In genomic region chr22:32474635-32475427, GRCh38 we compare ENCODE assay signal across 1 cellular context.
TF ChIP-seq lines count a peak whose summit lies in the region.

FBXO7 (plus strand) TSS chr22:32474811; CDS start chr22:32475003, 192 bp downstream.

TF ChIP-seq in HepG2, 621 proteins besides CTCF, POLR2A, EP300 and RAD21 (continued from another document and continues in another):
- TF ChIP-seq ZKSCAN8 (CRISPR knock-in tag; IDR thresholded peaks at IDR 0.05; ENCODE audit: borderline replicate concordance) (no peak; the same call in 1 of the 2 replicates), ZBTB10 (CRISPR knock-in tag; IDR thresholded peaks at IDR 0.05; ENCODE audit: borderline replicate concordance) (peak; percentile 35; the same call in 1 of the 2 replicates), SRSF4 (IDR thresholded peaks at IDR 0.05; ENCODE audit: low read depth, low read length, poor library complexity, severe bottlenecking) (no peak), ZNF589 (CRISPR knock-in tag; conservative IDR thresholded peaks at IDR 0.05) (no peak), ZNF205 (CRISPR knock-in tag; IDR thresholded peaks at IDR 0.05) (0 out of 2 replicates have a peak, but pooled peaks have one; percentile 46), ZBTB7B (CRISPR knock-in tag; IDR thresholded peaks at IDR 0.05) (peak; percentile 11), TMF1 (CRISPR knock-in tag; IDR thresholded peaks at IDR 0.05; ENCODE audit: low read depth) (peak; percentile 66; the same call in 1 of the 2 replicates), GZF1 (CRISPR knock-in tag; IDR thresholded peaks at IDR 0.05) (no peak), ZNF691 (CRISPR knock-in tag; IDR thresholded peaks at IDR 0.05; ENCODE audit: borderline replicate concordance, low read depth) (peak; percentile 57; the same call in 1 of the 2 replicates), ZNF235 (CRISPR knock-in tag; IDR thresholded peaks at IDR 0.05; ENCODE audit: borderline replicate concordance) (peak; percentile 90; the same call in 1 of the 2 replicates), ATF7-NPFF (CRISPR knock-in tag; IDR thresholded peaks at IDR 0.05; ENCODE audit: low read depth) (peak; percentile 76), ZFP91 (CRISPR knock-in tag; IDR thresholded peaks at IDR 0.05; ENCODE audit: borderline replicate concordance) (peak; percentile 91), RFXAP (CRISPR knock-in tag; IDR thresholded peaks at IDR 0.05; ENCODE audit: borderline replicate concordance) (peak; percentile 63; the same call in 1 of the 2 replicates), ATF1 (CRISPR knock-in tag; IDR thresholded peaks at IDR 0.05) (no peak), MXD3 (CRISPR knock-in tag; IDR thresholded peaks at IDR 0.05) (peak; percentile 86), SOX5 (CRISPR knock-in tag; IDR thresholded peaks at IDR 0.05; ENCODE audit: borderline replicate concordance) (no peak), ZNF232 (CRISPR knock-in tag; IDR thresholded peaks at IDR 0.05; ENCODE audit: borderline replicate concordance) (0 out of 2 replicates have a peak, but pooled peaks have one; percentile 30), HOXA3 (CRISPR knock-in tag; IDR thresholded peaks at IDR 0.05) (no peak; the same call in 1 of the 2 replicates), MATR3 (CRISPR knock-in tag; IDR thresholded peaks at IDR 0.05) (no peak), BCL3 (CRISPR knock-in tag; IDR thresholded peaks at IDR 0.05) (no peak; the same call in 1 of the 2 replicates), ZNF3 (CRISPR knock-in tag; IDR thresholded peaks at IDR 0.05) (no peak), ZNF224 (CRISPR knock-in tag; IDR thresholded peaks at IDR 0.05) (0 out of 2 replicates have a peak, but pooled peaks have one; percentile 50), AHDC1 (CRISPR knock-in tag; IDR thresholded peaks at IDR 0.05; ENCODE audit: borderline replicate concordance) (no peak), BATF2 (CRISPR knock-in tag; IDR thresholded peaks at IDR 0.05) (no peak), ZEB1 (IDR thresholded peaks at IDR 0.05; ENCODE audit: insufficient replicate concordance, low read depth) (no peak), ZNF713 (CRISPR knock-in tag; IDR thresholded peaks at IDR 0.05) (no peak), MNT (IDR thresholded peaks at IDR 0.05) (no peak), ZNF780A (CRISPR knock-in tag; IDR thresholded peaks at IDR 0.05) (peak; percentile 10; the same call in 1 of the 2 replicates), NFIC (IDR thresholded peaks at IDR 0.05; ENCODE audit: low read length) (no peak), ZNF576 (CRISPR knock-in tag; IDR thresholded peaks at IDR 0.05) (no peak), PHB2 (IDR thresholded peaks at IDR 0.05; ENCODE audit: partially characterized antibody) (no peak), GRHL1 (CRISPR knock-in tag; conservative IDR thresholded peaks at IDR 0.05) (no peak), ATF6 (CRISPR knock-in tag; conservative IDR thresholded peaks at IDR 0.05) (no peak), ISL2 (CRISPR knock-in tag; IDR thresholded peaks at IDR 0.05) (peak; percentile 48; the same call in 1 of the 2 replicates), TSC22D2 (CRISPR knock-in tag; IDR thresholded peaks at IDR 0.05; ENCODE audit: borderline replicate concordance) (0 out of 2 replicates have a peak, but pooled peaks have one; percentile 26), ZNF7 (CRISPR knock-in tag; IDR thresholded peaks at IDR 0.05) (no peak), NCOA1 (CRISPR knock-in tag; IDR thresholded peaks at IDR 0.05) (peak; percentile 87; the same call in 1 of the 2 replicates), MXD4 (CRISPR knock-in tag; IDR thresholded peaks at IDR 0.05) (peak; percentile 50; the same call in 1 of the 2 replicates), SSRP1 (CRISPR knock-in tag; IDR thresholded peaks at IDR 0.05) (no peak), MLLT10 (CRISPR knock-in tag; IDR thresholded peaks at IDR 0.05) (no peak)
